In genomic region chrX:40468033-40468979, GRCh38 we compare ENCODE assay signal across 8 cellular contexts.
DNase-seq lines count a peak whose midpoint lies in the region; ATAC-seq lines count a peak whose summit lies in the region.

No MANE protein-coding gene starts in this region.

- ATAC-seq in HG02870 (IDR thresholded peaks at IDR 0.05; ENCODE audit: unreplicated experiment), result peak; percentile 72
- ATAC-seq in naive thymus-derived CD8-positive, alpha-beta T cell, result peak; percentile 65 to 69
- no peak for ATAC-seq in HG03025 (IDR thresholded peaks at IDR 0.05; ENCODE audit: low FRiP score, unreplicated experiment)

- H3K27me3 Mint-ChIP-seq in naive thymus-derived CD8-positive, alpha-beta T cell, result peaks cover 0 to 4% (median 0%) of the 10 kb centered on the region in 5 donors

- H3K36me3 Mint-ChIP-seq in naive thymus-derived CD8-positive, alpha-beta T cell, result no peaks in the 10 kb centered on the region

- DNase-seq in activated effector memory CD4-positive, alpha-beta T cell treated with anti-CD3 and anti-CD28 coated beads, Interleukin-2, amount 50 U/mL, for 16 hours, result peak; percentile 64
- DNase-seq in activated effector memory CD4-positive, alpha-beta T cell treated with Interleukin-2 at 50 U/mL for 16 hours, result no peak
- DNase-seq in NCI-H2227 (lab: John Stamatoyannopoulos, UW; ENCODE audit: unreplicated experiment), result peak; percentile 66
- peak; percentile 54 for DNase-seq in activated CD4-positive, alpha-beta T cell treated with anti-CD3 and anti-CD28 coated beads for 48 hours
- DNase-seq in naive thymus-derived CD8-positive, alpha-beta T cell, result peak in 5 of 10 donors; percentile 0 to 34 (median 6)

- H3K4me1 ChIP-seq in esophagus (ENCODE audit: control insufficient read depth in 2 of 2, insufficient read depth in 2 of 2, low read length in 1 of 2), result no peaks in the 10 kb centered on the region

- POLR2A ChIA-PET in naive thymus-derived CD8-positive, alpha-beta T cell (lab: Charles Lee), result no interaction called here

- H3K9me3 ChIP-seq in esophagus (ENCODE audit: control insufficient read depth in 2 of 2, insufficient read depth in 1 of 2, low read depth in 1 of 2, low read length in 1 of 2), result no peaks in the 10 kb centered on the region

- H3K4me1 Mint-ChIP-seq in naive thymus-derived CD8-positive, alpha-beta T cell, result peaks cover 16 to 41% (median 37%) of the 10 kb centered on the region in 4 donors

- peaks cover 0 to 3% of the 10 kb centered on the region in 2 donors for H3K27me3 ChIP-seq in esophagus (ENCODE audit: control insufficient read depth in 1 of 2, insufficient read depth in 2 of 2, low read length in 2 of 2)

- H3K36me3 ChIP-seq in esophagus (ENCODE audit: control insufficient read depth in 2 of 2, insufficient read depth in 2 of 2, low read length in 1 of 2), result no peaks in the 10 kb centered on the region

- no peaks in the 10 kb centered on the region for H3K9me3 Mint-ChIP-seq in naive thymus-derived CD8-positive, alpha-beta T cell

- peak overlapping the region in 1 of 10 donors; percentile 19 for H3K27ac Mint-ChIP-seq in naive thymus-derived CD8-positive, alpha-beta T cell

- WGBS in esophagus, 2 donors, result 40 to 48% methylated on average over 7 of the region's 7 CpGs

- no peak overlapping the region for H3K4me3 Mint-ChIP-seq in naive thymus-derived CD8-positive, alpha-beta T cell

- H3K4me3 ChIP-seq in esophagus (ENCODE audit: low read depth in 1 of 2, low read length in 2 of 2), result no peak overlapping the region

- peak overlapping the region; percentile 12 to 56 for H3K27ac ChIP-seq in esophagus (ENCODE audit: low read depth in 2 of 2, low read length in 1 of 2)
